ENCODE assay signal across 33 cellular contexts in genomic region chr9:107163370-107163769, GRCh38.
A peak's percentile ranks its signal among the peaks of the same experiment; 100 is the strongest.
DNase-seq lines count a peak whose midpoint lies in the region; ATAC-seq, FAIRE-seq and TF ChIP-seq lines count a peak whose summit lies in the region.
"Had no signal": no experiment of that assay in that cellular context is flagged by ENCODE, and none has a peak within 500 bp of the region (broad histone marks: within the 10 kb centered on the region; RNA-seq: fewer than 3 reads in every experiment).

No MANE protein-coding gene starts in this region.

- H3K36me3 ChIP-seq in right lobe of liver (no peaks in the 10 kb centered on the region), HepG2 (replicated peaks in 1 of 2; ENCODE audit: control insufficient read depth in 1 of 2, insufficient read depth in 2 of 2, low read length in 2 of 2) (no peaks in the 10 kb centered on the region), tibial artery (no peaks in the 10 kb centered on the region)
- H3K36me3 ChIP-seq: BE2C; BLaER1; BLaER1 treated with 17β-estradiol and CSF1 and Interleukin-3, amounts not matched to agents 10 nM and 100 nM had no signal

- no peak for TF ChIP-seq POLR2A in right lobe of liver (IDR thresholded peaks at IDR 0.05)
- no peak for TF ChIP-seq POLR2A in HepG2 (IDR thresholded peaks at IDR 0.05; ENCODE audit: insufficient read depth in 1 of 2, low read depth in 2 of 2, low read length in 2 of 2)

- TF ChIP-seq EP300 in HepG2 (IDR thresholded peaks at IDR 0.05; ENCODE audit: low read depth in 2 of 2, low read length in 2 of 2) (no peak), HepG2 (CRISPR knock-in tag; IDR thresholded peaks at IDR 0.05; ENCODE audit: borderline replicate concordance) (no peak)

- intact Hi-C loops in right lobe of liver (cut with DNase I) = no loop called here
- intact Hi-C loops in HepG2 (cut with micrococcal nuclease; ENCODE audit: unreplicated experiment) = no loop called here
- intact Hi-C loops in left colon (cut with DNase I, micrococcal nuclease) = no loop called here
- intact Hi-C loops in tibial artery (cut with DNase I; ENCODE audit: low total_unique reads) = no loop called here

- H4K20me1 ChIP-seq in HepG2 (ENCODE audit: insufficient read depth, low read length) = no peaks in the 10 kb centered on the region
- H4K20me1 ChIP-seq: BLaER1; BLaER1 treated with 17β-estradiol and CSF1 and Interleukin-3, amounts not matched to agents 10 nM and 100 nM had no signal

- H3K4me2 ChIP-seq in HepG2 (ENCODE audit: low read depth, low read length) = no peak overlapping the region
- H3K4me2 ChIP-seq: A549; BLaER1; BLaER1 treated with 17β-estradiol and CSF1 and Interleukin-3, amounts not matched to agents 10 nM and 100 nM had no signal

- H3K27me3 ChIP-seq in right lobe of liver (no peaks in the 10 kb centered on the region), HepG2 (ENCODE audit: control insufficient read depth in 1 of 2, insufficient read depth in 2 of 2, low read length in 2 of 2) (no peaks in the 10 kb centered on the region), tibial artery (peaks cover 0 to 5% of the 10 kb centered on the region in 2 donors)
- H3K27me3 ChIP-seq: BE2C; BLaER1; BLaER1 treated with 17β-estradiol and CSF1 and Interleukin-3, amounts not matched to agents 10 nM and 100 nM had no signal

- DNase-seq in right lobe of liver = no peak
- no peak for DNase-seq in HepG2 (ENCODE audit: low spot score)
- DNase-seq in left colon = no peak
- DNase-seq in left lobe of liver (ENCODE audit: low spot score) = no peak
- DNase-seq in SKM-1 treated with dmso at 0.1 percent for 144 hours (lab: John Stamatoyannopoulos, UW; ENCODE audit: unreplicated experiment) = no peak
- no peak for DNase-seq in tibial artery
- DNase-seq: 8988T; ACHN; AML-193; BE2C; C1 segment of cervical spinal cord; Caco-2; Calu3; CD4-positive, alpha-beta memory T cell; CD4-positive, alpha-beta T cell; CD4-positive, CD25-positive, alpha-beta regulatory T cell; CD8-positive, alpha-beta memory T cell; CD8-positive, alpha-beta T cell; COR-L47; DMS 273 treated with DMSO at 0.1 percent for 48 hours; DMS153; DMS53; DMS79; DMS79 treated with DMSO at 0.1 percent for 48 hours; DND-41; EL had no signal

- in situ Hi-C loops in HepG2 (cut with HindIII; ENCODE audit: extremely low pct_ligation_motif_present, low pct_unique_long_range_greater_than_20kb) = loop anchor here (25.0 kb wide), 1 partner anchor 1251 kb away; no protein-coding TSS in a partner anchor

- TF ChIP-seq CTCF in right lobe of liver (IDR thresholded peaks at IDR 0.05) (no peak), HepG2 (CRISPR knock-in tag; IDR thresholded peaks at IDR 0.05) (no peak), tibial artery (IDR thresholded peaks at IDR 0.05) (no peak)

- ATAC-seq in right lobe of liver (peak in 3 of 4 donors; percentile 44 to 68 (median 62)), HepG2 (no peak), left colon (peak; percentile 80), left lobe of liver (peak; percentile 79)
- ATAC-seq: A549; CD8-positive, alpha-beta T cell had no signal

- H3K9me3 ChIP-seq in right lobe of liver (no peaks in the 10 kb centered on the region), HepG2 (ENCODE audit: low read length) (no peaks in the 10 kb centered on the region), tibial artery (peaks cover 0 to 4% (median 0%) of the 10 kb centered on the region in 3 donors)
- H3K9me3 ChIP-seq: A549, BE2C, Caco-2 had no signal

- FAIRE-seq in HepG2 (lab: Jason Lieb, UNC) = no peak
- FAIRE-seq: A204.1, A549, D721Med had no signal

- CTCF ChIA-PET in HepG2 (lab: Yijun Ruan, JAX; ENCODE audit: low intra/inter-chr PET ratio, low total read pairs) = no interaction called here

- WGBS in right lobe of liver (ENCODE audit: insufficient coverage, low coverage, low lambda C conversion rate, missing lambda C conversion rate) = 100% methylated on average over 1 of the region's 1 CpG
- WGBS in HepG2 (ENCODE audit: low lambda C conversion rate) = 40% methylated on average over 1 of the region's 1 CpG

- H3K9ac ChIP-seq in HepG2 (ENCODE audit: insufficient read depth, low read depth, low read length) = no peak overlapping the region
- H3K9ac ChIP-seq: BLaER1; BLaER1 treated with 17β-estradiol and CSF1 and Interleukin-3, amounts not matched to agents 10 nM and 100 nM had no signal

- H2AFZ ChIP-seq in HepG2 (ENCODE audit: low read length) = no peak overlapping the region

- H3K4me3 ChIP-seq in right lobe of liver (no peak overlapping the region), HepG2 (replicated peaks in 1 of 3; ENCODE audit: insufficient read depth in 1 of 3, low read depth in 2 of 3, low read length in 3 of 3) (no peak overlapping the region), tibial artery (no peak overlapping the region)
- H3K4me3 ChIP-seq: A549; BLaER1; BLaER1 treated with 17β-estradiol and CSF1 and Interleukin-3, amounts not matched to agents 10 nM and 100 nM had no signal

- no TSS peak for BruUV-seq in HepG2 (replicated peaks; lab: Mats Ljungman, UMichigan)

- H3K27ac ChIP-seq in right lobe of liver (no peak overlapping the region), HepG2 (ENCODE audit: extremely low read length, insufficient read depth, low read length) (no peak overlapping the region), tibial artery (no peak overlapping the region)
- H3K27ac ChIP-seq: 22Rv1; A549; BLaER1; BLaER1 treated with 17β-estradiol and CSF1 and Interleukin-3, amounts not matched to agents 10 nM and 100 nM; C4-2B had no signal

- no peaks in the 10 kb centered on the region for H3K79me2 ChIP-seq in HepG2 (ENCODE audit: insufficient read depth, low read length)

- no peak for TF ChIP-seq RAD21 in HepG2 (CRISPR knock-in tag; IDR thresholded peaks at IDR 0.05)

- H3K4me1 ChIP-seq in right lobe of liver (no peaks in the 10 kb centered on the region), HepG2 (ENCODE audit: insufficient read depth, low read length) (peaks cover 11% of the 10 kb centered on the region), tibial artery (no peaks in the 10 kb centered on the region)
- H3K4me1 ChIP-seq: A549, Caco-2 had no signal

- POLR2A ChIA-PET in HepG2 (lab: Yijun Ruan, JAX) = no interaction called here

TF ChIP-seq in HepG2, 621 proteins besides CTCF, POLR2A, EP300 and RAD21:
- TF ChIP-seq ZNF451 (CRISPR knock-in tag; IDR thresholded peaks at IDR 0.05) = no peak
- no peak for TF ChIP-seq ZNF232 (CRISPR knock-in tag; IDR thresholded peaks at IDR 0.05; ENCODE audit: borderline replicate concordance)
- TF ChIP-seq NR2F1 (CRISPR knock-in tag; IDR thresholded peaks at IDR 0.05) = no peak
- TF ChIP-seq JUNB (CRISPR knock-in tag; IDR thresholded peaks at IDR 0.05; ENCODE audit: borderline replicate concordance) = no peak
- no peak for TF ChIP-seq CHD2 (IDR thresholded peaks at IDR 0.05; ENCODE audit: low read depth, low read length)
- TF ChIP-seq FUBP1 (CRISPR knock-in tag; IDR thresholded peaks at IDR 0.05; ENCODE audit: borderline replicate concordance) = no peak
- no peak for TF ChIP-seq HNRNPL (IDR thresholded peaks at IDR 0.05; ENCODE audit: low read depth, low read length)
- no peak for TF ChIP-seq NR1H2 (CRISPR knock-in tag; IDR thresholded peaks at IDR 0.05; ENCODE audit: borderline replicate concordance, low read depth)
